In genomic region chr20:36605309-36606170, GRCh38 we compare ENCODE assay signal across 1 cellular context.
TF ChIP-seq lines count a peak whose summit lies in the region.

Gene RAB5IF, plus strand, starts transcription at chr20:36605779. Its CDS starts 173 bp downstream, at chr20:36605952.

TF ChIP-seq in HepG2, 621 proteins besides CTCF, POLR2A, EP300 and RAD21 (continued from another document and continues in another):
- TF ChIP-seq FOXK2 (IDR thresholded peaks at IDR 0.05): peak; percentile 74
- peak; percentile 94 for TF ChIP-seq ZNF691 (CRISPR knock-in tag; IDR thresholded peaks at IDR 0.05; ENCODE audit: borderline replicate concordance, low read depth)
- TF ChIP-seq ZNF24 (IDR thresholded peaks at IDR 0.05): peak; percentile 13; the same call in 1 of the 2 replicates
- TF ChIP-seq BCL6 (CRISPR knock-in tag; IDR thresholded peaks at IDR 0.05): peak; percentile 83
- TF ChIP-seq POLR2AphosphoS5 (IDR thresholded peaks at IDR 0.05; ENCODE audit: low read depth, low read length): peak; percentile 98
- TF ChIP-seq ZNF704 (CRISPR knock-in tag; IDR thresholded peaks at IDR 0.05; ENCODE audit: borderline replicate concordance): no peak; the same call in 1 of the 2 replicates
- TF ChIP-seq, protein P1, sequence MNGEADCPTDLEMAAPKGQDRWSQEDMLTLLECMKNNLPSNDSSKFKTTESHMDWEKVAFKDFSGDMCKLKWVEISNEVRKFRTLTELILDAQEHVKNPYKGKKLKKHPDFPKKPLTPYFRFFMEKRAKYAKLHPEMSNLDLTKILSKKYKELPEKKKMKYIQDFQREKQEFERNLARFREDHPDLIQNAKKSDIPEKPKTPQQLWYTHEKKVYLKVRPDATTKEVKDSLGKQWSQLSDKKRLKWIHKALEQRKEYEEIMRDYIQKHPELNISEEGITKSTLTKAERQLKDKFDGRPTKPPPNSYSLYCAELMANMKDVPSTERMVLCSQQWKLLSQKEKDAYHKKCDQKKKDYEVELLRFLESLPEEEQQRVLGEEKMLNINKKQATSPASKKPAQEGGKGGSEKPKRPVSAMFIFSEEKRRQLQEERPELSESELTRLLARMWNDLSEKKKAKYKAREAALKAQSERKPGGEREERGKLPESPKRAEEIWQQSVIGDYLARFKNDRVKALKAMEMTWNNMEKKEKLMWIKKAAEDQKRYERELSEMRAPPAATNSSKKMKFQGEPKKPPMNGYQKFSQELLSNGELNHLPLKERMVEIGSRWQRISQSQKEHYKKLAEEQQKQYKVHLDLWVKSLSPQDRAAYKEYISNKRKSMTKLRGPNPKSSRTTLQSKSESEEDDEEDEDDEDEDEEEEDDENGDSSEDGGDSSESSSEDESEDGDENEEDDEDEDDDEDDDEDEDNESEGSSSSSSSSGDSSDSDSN (CRISPR knock-in tag; IDR thresholded peaks at IDR 0.05): peak; percentile 96
- TF ChIP-seq ZBTB33 (CRISPR knock-in tag; IDR thresholded peaks at IDR 0.05): peak; percentile 93
- peak; percentile 88; the same call in 1 of the 2 replicates for TF ChIP-seq ZNF564 (CRISPR knock-in tag; IDR thresholded peaks at IDR 0.05)
- peak; percentile 92 for TF ChIP-seq DMAP1 (CRISPR knock-in tag; IDR thresholded peaks at IDR 0.05)
- peak; percentile 91 for TF ChIP-seq ZNF274 (CRISPR knock-in tag; IDR thresholded peaks at IDR 0.05)
- 0 out of 2 replicates have a peak, but pooled peaks have one; percentile 0 for TF ChIP-seq ETS1 (CRISPR knock-in tag; IDR thresholded peaks at IDR 0.05)
- TF ChIP-seq MZF1 (CRISPR knock-in tag; IDR thresholded peaks at IDR 0.05; ENCODE audit: borderline replicate concordance): peak; percentile 90
- TF ChIP-seq ZNF44 (CRISPR knock-in tag; IDR thresholded peaks at IDR 0.05): peak; percentile 92
- TF ChIP-seq SAFB2 (CRISPR knock-in tag; IDR thresholded peaks at IDR 0.05; ENCODE audit: borderline replicate concordance, low read depth): peak; percentile 93; the same call in 1 of the 2 replicates
- TF ChIP-seq NFE2 (CRISPR knock-in tag; IDR thresholded peaks at IDR 0.05): no peak
- TF ChIP-seq JUND (CRISPR knock-in tag; IDR thresholded peaks at IDR 0.05): peak; percentile 93
- TF ChIP-seq ATF1 (CRISPR knock-in tag; IDR thresholded peaks at IDR 0.05): peak; percentile 95
- no peak for TF ChIP-seq SRSF4 (IDR thresholded peaks at IDR 0.05; ENCODE audit: low read depth, low read length, poor library complexity, severe bottlenecking)
- TF ChIP-seq MAFG (CRISPR knock-in tag; IDR thresholded peaks at IDR 0.05): no peak
- TF ChIP-seq ZFP37 (CRISPR knock-in tag; IDR thresholded peaks at IDR 0.05; ENCODE audit: borderline replicate concordance): peak; percentile 94
- 0 out of 2 replicates have a peak, but pooled peaks have one; percentile 84 for TF ChIP-seq PITX1 (CRISPR knock-in tag; IDR thresholded peaks at IDR 0.05)
- TF ChIP-seq ZFAT (CRISPR knock-in tag; conservative IDR thresholded peaks at IDR 0.05): no peak
- TF ChIP-seq, protein P2, sequence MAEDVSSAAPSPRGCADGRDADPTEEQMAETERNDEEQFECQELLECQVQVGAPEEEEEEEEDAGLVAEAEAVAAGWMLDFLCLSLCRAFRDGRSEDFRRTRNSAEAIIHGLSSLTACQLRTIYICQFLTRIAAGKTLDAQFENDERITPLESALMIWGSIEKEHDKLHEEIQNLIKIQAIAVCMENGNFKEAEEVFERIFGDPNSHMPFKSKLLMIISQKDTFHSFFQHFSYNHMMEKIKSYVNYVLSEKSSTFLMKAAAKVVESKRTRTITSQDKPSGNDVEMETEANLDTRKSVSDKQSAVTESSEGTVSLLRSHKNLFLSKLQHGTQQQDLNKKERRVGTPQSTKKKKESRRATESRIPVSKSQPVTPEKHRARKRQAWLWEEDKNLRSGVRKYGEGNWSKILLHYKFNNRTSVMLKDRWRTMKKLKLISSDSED (CRISPR knock-in tag; IDR thresholded peaks at IDR 0.05): 0 out of 2 replicates have a peak, but pooled peaks have one; percentile 6
- peak; percentile 95; the same call in 1 of the 2 replicates for TF ChIP-seq TBX3 (IDR thresholded peaks at IDR 0.05; ENCODE audit: borderline replicate concordance)
- peak; percentile 94; the same call in 1 of the 2 replicates for TF ChIP-seq ZNF34 (CRISPR knock-in tag; IDR thresholded peaks at IDR 0.05; ENCODE audit: borderline replicate concordance)
- TF ChIP-seq STAG1 (CRISPR knock-in tag; IDR thresholded peaks at IDR 0.05): peak; percentile 94
- TF ChIP-seq ZSCAN9 (CRISPR knock-in tag; IDR thresholded peaks at IDR 0.05; ENCODE audit: borderline replicate concordance): peak; percentile 77; the same call in 1 of the 2 replicates
- TF ChIP-seq MIER3 (CRISPR knock-in tag; IDR thresholded peaks at IDR 0.05; ENCODE audit: borderline replicate concordance): peak; percentile 99; the same call in 1 of the 2 replicates
- TF ChIP-seq MTERF4 (CRISPR knock-in tag; IDR thresholded peaks at IDR 0.05): peak; percentile 94; the same call in 1 of the 2 replicates
- TF ChIP-seq ZNF530 (CRISPR knock-in tag; IDR thresholded peaks at IDR 0.05; ENCODE audit: low read depth): no peak
- TF ChIP-seq ZIK1 (CRISPR knock-in tag; IDR thresholded peaks at IDR 0.05; ENCODE audit: borderline replicate concordance, low read depth): peak; percentile 97
- TF ChIP-seq ZBTB7A (CRISPR knock-in tag; IDR thresholded peaks at IDR 0.05): peak; percentile 85; the same call in 1 of the 2 replicates
- TF ChIP-seq GTF3A (CRISPR knock-in tag; conservative IDR thresholded peaks at IDR 0.05): no peak; the same call in none of the 2 replicates
- peak; percentile 89 for TF ChIP-seq MIER2 (CRISPR knock-in tag; IDR thresholded peaks at IDR 0.05)
- TF ChIP-seq ZNF784 (CRISPR knock-in tag; IDR thresholded peaks at IDR 0.05; ENCODE audit: borderline replicate concordance): peak; percentile 97
- TF ChIP-seq AKAP8 (CRISPR knock-in tag; IDR thresholded peaks at IDR 0.05): peak; percentile 90
- no peak for TF ChIP-seq ZNF75D (CRISPR knock-in tag; IDR thresholded peaks at IDR 0.05; ENCODE audit: borderline replicate concordance)
- TF ChIP-seq CBX1 (IDR thresholded peaks at IDR 0.05; ENCODE audit: low read depth): peak; percentile 100
- peak; percentile 98 for TF ChIP-seq HDAC2 (CRISPR knock-in tag; IDR thresholded peaks at IDR 0.05)
- peak; percentile 71; the same call in 1 of the 2 replicates for TF ChIP-seq SMYD3 (CRISPR knock-in tag; IDR thresholded peaks at IDR 0.05)
- TF ChIP-seq ATF7 (IDR thresholded peaks at IDR 0.05): peak; percentile 100
- TF ChIP-seq ATF7 (CRISPR knock-in tag; IDR thresholded peaks at IDR 0.05): peak; percentile 99
- TF ChIP-seq SALL2 (CRISPR knock-in tag; IDR thresholded peaks at IDR 0.05): peak; percentile 99
- no peak for TF ChIP-seq ZNF382 (CRISPR knock-in tag; IDR thresholded peaks at IDR 0.05; ENCODE audit: borderline replicate concordance)
- peak; percentile 94; the same call in 1 of the 2 replicates for TF ChIP-seq TMF1 (CRISPR knock-in tag; IDR thresholded peaks at IDR 0.05; ENCODE audit: low read depth)
- TF ChIP-seq DMTF1 (CRISPR knock-in tag; IDR thresholded peaks at IDR 0.05): no peak
- no peak for TF ChIP-seq ZBTB46 (CRISPR knock-in tag; IDR thresholded peaks at IDR 0.05; ENCODE audit: borderline replicate concordance)
- TF ChIP-seq, protein P3, sequence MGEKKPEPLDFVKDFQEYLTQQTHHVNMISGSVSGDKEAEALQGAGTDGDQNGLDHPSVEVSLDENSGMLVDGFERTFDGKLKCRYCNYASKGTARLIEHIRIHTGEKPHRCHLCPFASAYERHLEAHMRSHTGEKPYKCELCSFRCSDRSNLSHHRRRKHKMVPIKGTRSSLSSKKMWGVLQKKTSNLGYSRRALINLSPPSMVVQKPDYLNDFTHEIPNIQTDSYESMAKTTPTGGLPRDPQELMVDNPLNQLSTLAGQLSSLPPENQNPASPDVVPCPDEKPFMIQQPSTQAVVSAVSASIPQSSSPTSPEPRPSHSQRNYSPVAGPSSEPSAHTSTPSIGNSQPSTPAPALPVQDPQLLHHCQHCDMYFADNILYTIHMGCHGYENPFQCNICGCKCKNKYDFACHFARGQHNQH (CRISPR knock-in tag; IDR thresholded peaks at IDR 0.05): peak; percentile 98
- TF ChIP-seq ZNF772 (CRISPR knock-in tag; IDR thresholded peaks at IDR 0.05): peak; percentile 89
- TF ChIP-seq, protein P4, sequence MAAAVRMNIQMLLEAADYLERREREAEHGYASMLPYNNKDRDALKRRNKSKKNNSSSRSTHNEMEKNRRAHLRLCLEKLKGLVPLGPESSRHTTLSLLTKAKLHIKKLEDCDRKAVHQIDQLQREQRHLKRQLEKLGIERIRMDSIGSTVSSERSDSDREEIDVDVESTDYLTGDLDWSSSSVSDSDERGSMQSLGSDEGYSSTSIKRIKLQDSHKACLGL (CRISPR knock-in tag; IDR thresholded peaks at IDR 0.05): peak; percentile 83
- TF ChIP-seq ETV6 (CRISPR knock-in tag; conservative IDR thresholded peaks at IDR 0.05): peak; percentile 96; the same call in 1 of the 2 replicates
- TF ChIP-seq EED (CRISPR knock-in tag; IDR thresholded peaks at IDR 0.05): peak; percentile 91; the same call in 1 of the 2 replicates
